2 cellular contexts compared by ENCODE assay signal in genomic region chr1:156543066-156543465, GRCh38.
TF ChIP-seq lines count a peak whose summit lies in the region.

No MANE protein-coding gene starts in this region.

TF ChIP-seq in endothelial cell of umbilical vein, 7 proteins besides CTCF, POLR2A, EP300 and RAD21:
- TF ChIP-seq GATA2 (IDR thresholded peaks at IDR 0.05; ENCODE audit: insufficient read depth, insufficient read length, low read depth, low read length) (no peak), JUN (IDR thresholded peaks at IDR 0.05; ENCODE audit: borderline replicate concordance, insufficient read depth, insufficient read length, low read depth) (no peak), MYC (IDR thresholded peaks at IDR 0.05; ENCODE audit: low read depth, low read length) (no peak), EZH2 (IDR thresholded peaks at IDR 0.05; ENCODE audit: borderline replicate concordance, low read depth, low read length, severe bottlenecking) (no peak), FOS (IDR thresholded peaks at IDR 0.05; ENCODE audit: borderline replicate concordance, insufficient read depth, low read length) (no peak)

TF ChIP-seq in GM12891, 5 proteins besides CTCF, POLR2A, EP300 and RAD21:
- no peak for TF ChIP-seq POLR2AphosphoS5 (IDR thresholded peaks at IDR 0.05; ENCODE audit: low read depth, low read length)
- no peak for TF ChIP-seq TAF1 (IDR thresholded peaks at IDR 0.05; ENCODE audit: low read depth, low read length)
- TF ChIP-seq PAX5 (IDR thresholded peaks at IDR 0.05; ENCODE audit: insufficient read depth, low read length, severe bottlenecking): no peak
- no peak for TF ChIP-seq POU2F2 (IDR thresholded peaks at IDR 0.05; ENCODE audit: low read depth, low read length)
- no peak for TF ChIP-seq SPI1 (IDR thresholded peaks at IDR 0.05; ENCODE audit: low read depth, low read length)
